In the genomic region with DNA sequence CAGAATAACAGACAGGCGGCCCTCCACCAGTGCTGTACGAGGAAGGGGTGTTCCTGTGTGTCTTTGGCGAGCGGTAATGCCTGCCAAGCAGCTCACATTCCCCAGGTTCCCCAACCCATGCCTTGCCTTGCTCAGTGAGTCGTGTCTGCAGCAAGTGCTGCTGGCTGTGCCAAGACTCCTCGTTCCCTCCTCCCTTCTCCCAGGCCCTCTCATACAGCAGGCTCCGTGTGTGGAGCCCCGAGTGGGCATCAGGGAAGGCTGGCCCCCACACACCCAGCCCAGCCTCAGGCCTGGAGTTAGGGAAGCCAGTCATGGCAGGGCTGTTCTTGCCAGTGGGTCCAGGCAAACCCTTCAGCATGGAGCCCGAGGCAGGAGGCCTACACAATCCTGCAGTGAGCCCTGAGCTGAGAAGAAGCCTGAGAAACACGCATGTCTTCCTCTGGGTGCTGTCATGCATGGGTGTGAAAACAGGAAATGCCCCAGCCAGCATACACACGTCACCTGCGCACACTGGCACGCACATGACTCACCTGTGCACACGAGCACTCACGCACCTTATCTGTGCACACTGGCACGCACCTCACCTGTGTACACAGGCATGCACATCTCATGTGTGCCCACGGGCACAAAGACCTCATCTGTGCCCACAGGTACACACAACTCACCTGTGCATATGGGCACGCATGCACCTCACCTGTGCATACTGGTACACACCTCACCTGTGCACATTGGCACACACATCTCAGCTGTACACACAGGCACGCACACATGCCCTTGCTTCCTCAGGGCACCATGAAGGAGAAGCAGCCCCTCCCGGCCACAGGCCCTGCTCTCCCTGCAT, we compare ENCODE assay signal across 14 cellular contexts.
A peak's percentile ranks its signal among the peaks of the same experiment; 100 is the strongest.
DNase-seq lines count a peak whose midpoint lies in the region; ATAC-seq and TF ChIP-seq lines count a peak whose summit lies in the region.
"Had no signal": no experiment of that assay in that cellular context is flagged by ENCODE, and none has a peak within 500 bp of the region (broad histone marks: within the 10 kb centered on the region; RNA-seq: fewer than 3 reads in every experiment).

No MANE protein-coding gene starts in this region.

- no peak for TF ChIP-seq CTCF in HEK293 (tag by site-specific recombination; IDR thresholded peaks at IDR 0.05)

- POLR2A ChIA-PET in HEK293 (lab: Yijun Ruan, JAX), result no interaction called here

- peak overlapping the region; percentile 81 for H3K27ac Mint-ChIP-seq in memory B cell
- peak overlapping the region; percentile 83 for H3K27ac Mint-ChIP-seq in stimulated activated memory B cell treated with anti-CD40 and anti-IgM and Interleukin-4, amounts not matched to agents 10 μg/mL and 1 μg/mL and 100 μg/mL, for 72 hours
- H3K27ac Mint-ChIP-seq: activated CD4-positive, alpha-beta memory T cell treated with anti-CD3 and anti-CD28 coated beads, Interleukin-2, amount 10 ng/mL, durations not matched to agents 7 days and 5 days had no signal

- H3K4me3 ChIP-seq in HEK293 (ENCODE audit: low read depth, low read length), result no peak overlapping the region
- H3K4me3 ChIP-seq: esophagus muscularis mucosa had no signal

- peaks cover 12% of the 10 kb centered on the region for H3K4me1 Mint-ChIP-seq in memory B cell
- H3K4me1 Mint-ChIP-seq in stimulated activated memory B cell treated with anti-CD40 and anti-IgM and Interleukin-4, amounts not matched to agents 10 μg/mL and 1 μg/mL and 100 μg/mL, for 72 hours, result peaks cover 18% of the 10 kb centered on the region
- H3K4me1 Mint-ChIP-seq: activated CD4-positive, alpha-beta memory T cell treated with anti-CD3 and anti-CD28 coated beads, Interleukin-2, amount 10 ng/mL, durations not matched to agents 7 days and 5 days had no signal

- H3K4me3 Mint-ChIP-seq in memory B cell, result no peak overlapping the region
- peak overlapping the region; percentile 7 for H3K4me3 Mint-ChIP-seq in stimulated activated memory B cell treated with anti-CD40 and anti-IgM and Interleukin-4, amounts not matched to agents 10 μg/mL and 1 μg/mL and 100 μg/mL, for 72 hours
- H3K4me3 Mint-ChIP-seq: activated CD4-positive, alpha-beta memory T cell treated with anti-CD3 and anti-CD28 coated beads, Interleukin-2, amount 10 ng/mL, durations not matched to agents 7 days and 5 days; CD4-positive, alpha-beta memory T cell had no signal

- CTCF ChIA-PET in HEK293 (lab: Yijun Ruan, JAX), result no interaction called here

- no peak overlapping the region for H3K27ac ChIP-seq in HEK293 (ENCODE audit: extremely low read depth, low read depth, low read length)
- H3K27ac ChIP-seq: esophagus muscularis mucosa had no signal

- DNase-seq in cerebellar cortex (ENCODE audit: low spot score), result peak; percentile 76
- DNase-seq in memory B cell (ENCODE audit: low spot score in 2 of 2), result peak in 1 of 2 donors; percentile 38
- DNase-seq in NCI-H2029 (lab: John Stamatoyannopoulos, UW), result no peak
- DNase-seq in stimulated activated CD4-positive, alpha-beta T cell treated with anti-CD3 and anti-CD28 coated beads, Interleukin-2, amount 100 ng/mL, for 24 hours, result no peak
- no peak for DNase-seq in SIG-M5 treated with dmso at 0.1 percent for 504 hours (lab: John Stamatoyannopoulos, UW; ENCODE audit: unreplicated experiment)
- DNase-seq in activated CD8-positive, alpha-beta memory T cell treated with anti-CD3 and anti-CD28 coated beads for 24 hours, result no peak
- DNase-seq: activated CD4-positive, alpha-beta memory T cell treated with anti-CD3 and anti-CD28 coated beads, Interleukin-2, amount 10 ng/mL, durations not matched to agents 7 days and 5 days; CD4-positive, alpha-beta memory T cell; central memory CD4-positive, alpha-beta T cell; GF-D8 had no signal

- no peaks in the 10 kb centered on the region for H3K9me3 Mint-ChIP-seq in memory B cell
- no peaks in the 10 kb centered on the region for H3K9me3 Mint-ChIP-seq in stimulated activated memory B cell treated with anti-CD40 and anti-IgM and Interleukin-4, amounts not matched to agents 10 μg/mL and 1 μg/mL and 100 μg/mL, for 72 hours
- H3K9me3 Mint-ChIP-seq: activated CD4-positive, alpha-beta memory T cell treated with anti-CD3 and anti-CD28 coated beads, Interleukin-2, amount 10 ng/mL, durations not matched to agents 7 days and 5 days had no signal

- ATAC-seq in memory B cell (ENCODE audit: low read depth), result peak; percentile 86
- peak; percentile 83 for ATAC-seq in stimulated activated memory B cell treated with anti-CD40 and anti-IgM and Interleukin-4, amounts not matched to agents 10 μg/mL and 1 μg/mL and 100 μg/mL, for 72 hours
- ATAC-seq: HCT116 had no signal

- H3K27me3 Mint-ChIP-seq in memory B cell, result no peaks in the 10 kb centered on the region
- H3K27me3 Mint-ChIP-seq in stimulated activated memory B cell treated with anti-CD40 and anti-IgM and Interleukin-4, amounts not matched to agents 10 μg/mL and 1 μg/mL and 100 μg/mL, for 72 hours, result no peaks in the 10 kb centered on the region
- H3K27me3 Mint-ChIP-seq: activated CD4-positive, alpha-beta memory T cell treated with anti-CD3 and anti-CD28 coated beads, Interleukin-2, amount 10 ng/mL, durations not matched to agents 7 days and 5 days; CD4-positive, alpha-beta memory T cell had no signal

- no peaks in the 10 kb centered on the region for H3K4me1 ChIP-seq in HEK293 (ENCODE audit: control insufficient read depth, insufficient read depth, low read length)

- no peaks in the 10 kb centered on the region for H3K9me3 ChIP-seq in HEK293 (ENCODE audit: control insufficient read depth, insufficient read depth, low read depth, low read length)
- H3K9me3 ChIP-seq: esophagus muscularis mucosa had no signal

- H3K36me3 Mint-ChIP-seq in memory B cell, result peaks cover 40% of the 10 kb centered on the region
- peaks cover 74% of the 10 kb centered on the region for H3K36me3 Mint-ChIP-seq in stimulated activated memory B cell treated with anti-CD40 and anti-IgM and Interleukin-4, amounts not matched to agents 10 μg/mL and 1 μg/mL and 100 μg/mL, for 72 hours

- H3K36me3 ChIP-seq in HEK293 (ENCODE audit: control insufficient read depth in 2 of 2, insufficient read depth in 1 of 2, low read length in 2 of 2), result peaks cover 0 to 2% of the 10 kb centered on the region in 2 experiments; a peak in 1 of 3 replicates

TF ChIP-seq in HEK293, 187 proteins besides CTCF, POLR2A, EP300 and RAD21 (continues in another document):
- no peak for TF ChIP-seq ZNF175 (tag by site-specific recombination; IDR thresholded peaks at IDR 0.05)
- TF ChIP-seq ZNF529 (tag by site-specific recombination; IDR thresholded peaks at IDR 0.05; ENCODE audit: insufficient replicate concordance), result no peak
- no peak for TF ChIP-seq OSR2 (tag by site-specific recombination; IDR thresholded peaks at IDR 0.05)
- TF ChIP-seq, protein P1, sequence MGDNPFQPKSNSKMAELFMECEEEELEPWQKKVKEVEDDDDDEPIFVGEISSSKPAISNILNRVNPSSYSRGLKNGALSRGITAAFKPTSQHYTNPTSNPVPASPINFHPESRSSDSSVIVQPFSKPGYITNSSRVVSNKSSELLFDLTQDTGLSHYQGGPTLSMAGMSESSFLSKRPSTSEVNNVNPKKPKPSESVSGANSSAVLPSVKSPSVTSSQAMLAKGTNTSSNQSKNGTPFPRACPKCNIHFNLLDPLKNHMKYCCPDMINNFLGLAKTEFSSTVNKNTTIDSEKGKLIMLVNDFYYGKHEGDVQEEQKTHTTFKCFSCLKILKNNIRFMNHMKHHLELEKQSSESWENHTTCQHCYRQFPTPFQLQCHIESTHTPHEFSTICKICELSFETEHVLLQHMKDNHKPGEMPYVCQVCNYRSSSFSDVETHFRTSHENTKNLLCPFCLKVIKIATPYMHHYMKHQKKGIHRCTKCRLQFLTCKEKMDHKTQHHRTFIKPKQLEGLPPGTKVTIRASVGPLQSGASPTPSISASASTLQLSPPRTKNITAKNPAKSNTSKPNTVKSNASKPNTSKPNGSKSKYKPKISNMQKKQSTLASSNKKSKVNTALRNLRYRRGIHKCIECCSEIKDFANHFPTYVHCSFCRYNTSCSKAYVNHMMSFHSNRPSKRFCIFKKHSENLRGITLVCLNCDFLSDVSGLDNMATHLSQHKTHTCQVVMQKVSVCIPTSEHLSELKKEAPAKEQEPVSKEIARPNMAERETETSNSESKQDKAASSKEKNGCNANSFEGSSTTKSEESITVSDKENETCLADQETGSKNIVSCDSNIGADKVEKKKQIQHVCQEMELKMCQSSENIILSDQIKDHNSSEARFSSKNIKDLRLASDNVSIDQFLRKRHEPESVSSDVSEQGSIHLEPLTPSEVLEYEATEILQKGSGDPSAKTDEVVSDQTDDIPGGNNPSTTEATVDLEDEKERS (tag by site-specific recombination; IDR thresholded peaks at IDR 0.05), result no peak
- TF ChIP-seq ZNF132 (tag by site-specific recombination; IDR thresholded peaks at IDR 0.05; ENCODE audit: borderline replicate concordance), result no peak
- TF ChIP-seq ZEB2 (tag by site-specific recombination; IDR thresholded peaks at IDR 0.05), result 0 out of 2 replicates have a peak, but pooled peaks have one; percentile 38
- TF ChIP-seq ZXDB (tag by site-specific recombination; IDR thresholded peaks at IDR 0.05), result no peak
- TF ChIP-seq, protein P2, sequence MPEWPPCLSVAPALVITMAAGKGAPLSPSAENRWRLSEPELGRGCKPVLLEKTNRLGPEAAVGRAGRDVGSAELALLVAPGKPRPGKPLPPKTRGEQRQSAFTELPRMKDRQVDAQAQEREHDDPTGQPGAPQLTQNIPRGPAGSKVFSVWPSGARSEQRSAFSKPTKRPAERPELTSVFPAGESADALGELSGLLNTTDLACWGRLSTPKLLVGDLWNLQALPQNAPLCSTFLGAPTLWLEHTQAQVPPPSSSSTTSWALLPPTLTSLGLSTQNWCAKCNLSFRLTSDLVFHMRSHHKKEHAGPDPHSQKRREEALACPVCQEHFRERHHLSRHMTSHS (tag by site-specific recombination; IDR thresholded peaks at IDR 0.05), result no peak
- no peak for TF ChIP-seq ZBTB8A (tag by site-specific recombination; IDR thresholded peaks at IDR 0.05)
- TF ChIP-seq, protein P3, sequence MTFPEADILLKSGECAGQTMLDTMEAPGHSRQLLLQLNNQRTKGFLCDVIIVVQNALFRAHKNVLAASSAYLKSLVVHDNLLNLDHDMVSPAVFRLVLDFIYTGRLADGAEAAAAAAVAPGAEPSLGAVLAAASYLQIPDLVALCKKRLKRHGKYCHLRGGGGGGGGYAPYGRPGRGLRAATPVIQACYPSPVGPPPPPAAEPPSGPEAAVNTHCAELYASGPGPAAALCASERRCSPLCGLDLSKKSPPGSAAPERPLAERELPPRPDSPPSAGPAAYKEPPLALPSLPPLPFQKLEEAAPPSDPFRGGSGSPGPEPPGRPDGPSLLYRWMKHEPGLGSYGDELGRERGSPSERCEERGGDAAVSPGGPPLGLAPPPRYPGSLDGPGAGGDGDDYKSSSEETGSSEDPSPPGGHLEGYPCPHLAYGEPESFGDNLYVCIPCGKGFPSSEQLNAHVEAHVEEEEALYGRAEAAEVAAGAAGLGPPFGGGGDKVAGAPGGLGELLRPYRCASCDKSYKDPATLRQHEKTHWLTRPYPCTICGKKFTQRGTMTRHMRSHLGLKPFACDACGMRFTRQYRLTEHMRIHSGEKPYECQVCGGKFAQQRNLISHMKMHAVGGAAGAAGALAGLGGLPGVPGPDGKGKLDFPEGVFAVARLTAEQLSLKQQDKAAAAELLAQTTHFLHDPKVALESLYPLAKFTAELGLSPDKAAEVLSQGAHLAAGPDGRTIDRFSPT (tag by site-specific recombination; IDR thresholded peaks at IDR 0.05), result 0 out of 2 replicates have a peak, but pooled peaks have one; percentile 38
